17 cellular contexts compared by ENCODE assay signal in the genomic region with DNA sequence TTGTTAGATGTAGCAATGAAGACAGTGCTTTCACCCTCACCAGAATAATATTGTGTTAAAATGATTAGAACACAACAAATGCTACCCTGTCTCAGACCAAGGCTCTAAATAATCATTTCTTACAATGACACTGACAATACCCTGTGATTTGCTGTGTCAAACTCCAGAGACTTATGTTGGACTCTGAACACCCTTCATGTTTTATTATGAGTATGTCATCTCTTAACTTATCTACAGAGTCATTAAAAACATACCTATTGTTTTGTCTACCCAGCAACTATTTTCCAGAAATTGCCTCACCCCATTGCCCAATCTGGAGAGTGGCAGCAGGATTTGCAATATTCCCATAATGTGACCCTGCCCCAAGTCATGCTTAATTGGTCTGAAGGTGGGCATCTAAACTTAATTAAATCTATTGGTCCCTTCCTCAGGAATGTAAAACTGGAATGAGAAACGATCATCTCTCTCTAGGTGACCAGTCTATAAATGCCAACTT.
"Had no signal": no experiment of that assay in that cellular context is flagged by ENCODE, and none has a peak within 500 bp of the region (broad histone marks: within the 10 kb centered on the region; RNA-seq: fewer than 3 reads in every experiment).

No MANE protein-coding gene starts in this region.

- H3K9me3 ChIP-seq: esophagus squamous epithelium, upper lobe of right lung had no signal

- H3K4me3 Mint-ChIP-seq: activated CD4-positive, alpha-beta memory T cell treated with anti-CD3 and anti-CD28 coated beads, Interleukin-2, amount 10 ng/mL, durations not matched to agents 7 days and 5 days; memory B cell; stimulated activated naive CD8-positive, alpha-beta T cell treated with anti-CD3 and anti-CD28 coated beads, Interleukin-15, amount 100 ng/mL, for 72 hours had no signal

- H3K4me1 ChIP-seq: left ventricle myocardium inferior, upper lobe of right lung had no signal

- H3K36me3 Mint-ChIP-seq: memory B cell had no signal

- H3K36me3 ChIP-seq: esophagus squamous epithelium, left ventricle myocardium inferior, upper lobe of right lung had no signal

- ATAC-seq: right cardiac atrium; stimulated activated naive CD8-positive, alpha-beta T cell treated with anti-CD3 and anti-CD28 coated beads, Interleukin-15, amount 100 ng/mL, for 72 hours; upper lobe of right lung had no signal

- H3K4me3 ChIP-seq: coronary artery, esophagus squamous epithelium, left ventricle myocardium inferior, SK-N-MC, upper lobe of right lung had no signal

- DNase-seq: activated CD4-positive, alpha-beta memory T cell treated with anti-CD3 and anti-CD28 coated beads, Interleukin-2, amount 10 ng/mL, durations not matched to agents 7 days and 5 days; activated CD4-positive, CD25-positive, alpha-beta regulatory T cell treated with anti-CD3 and anti-CD28 coated beads, Interleukin-2, amount 50 U/mL, for 72 hours; activated naive CD4-positive, alpha-beta T cell treated with anti-CD3 and anti-CD28 coated beads, Interleukin-2, amount 50 U/mL, for 16 hours; amniotic stem cell; central memory CD4-positive, alpha-beta T cell; esophagus squamous epithelium; hypothalamus; kidney; left ventricle myocardium inferior; right cardiac atrium; stimulated activated naive CD8-positive, alpha-beta T cell treated with anti-CD3 and anti-CD28 coated beads, Interleukin-15, amount 100 ng/mL, for 72 hours; T1000; upper lobe of right lung had no signal

- H3K4me1 Mint-ChIP-seq: memory B cell had no signal

- H3K27ac ChIP-seq: coronary artery, esophagus squamous epithelium, left ventricle myocardium inferior, SK-N-MC, upper lobe of right lung had no signal

- H3K27me3 Mint-ChIP-seq: activated CD4-positive, alpha-beta memory T cell treated with anti-CD3 and anti-CD28 coated beads, Interleukin-2, amount 10 ng/mL, durations not matched to agents 7 days and 5 days; progenitor cell of endocrine pancreas; stimulated activated naive CD8-positive, alpha-beta T cell treated with anti-CD3 and anti-CD28 coated beads, Interleukin-15, amount 100 ng/mL, for 72 hours had no signal

- H3K27me3 ChIP-seq: esophagus squamous epithelium, upper lobe of right lung had no signal

- H3K27ac Mint-ChIP-seq: memory B cell; progenitor cell of endocrine pancreas; stimulated activated naive CD8-positive, alpha-beta T cell treated with anti-CD3 and anti-CD28 coated beads, Interleukin-15, amount 100 ng/mL, for 72 hours had no signal
